12 cellular contexts compared by ENCODE assay signal in genomic region chr2:88845772-88846661, GRCh38.
DNase-seq lines count a peak whose midpoint lies in the region; ATAC-seq lines count a peak whose summit lies in the region.
"Had no signal": no experiment of that assay in that cellular context is flagged by ENCODE, and none has a peak within 500 bp of the region (broad histone marks: within the 10 kb centered on the region; RNA-seq: fewer than 3 reads in every experiment).

No MANE protein-coding gene starts in this region.

- DNase-seq in memory B cell (ENCODE audit: low spot score in 2 of 2) (peak; percentile 47 to 62), cortex of kidney (lab: John Stamatoyannopoulos, UW) (no peak), NCI-H1436 treated with DMSO at 0.1 percent for 48 hours (lab: John Stamatoyannopoulos, UW) (no peak), NK-92 (lab: John Stamatoyannopoulos, UW; ENCODE audit: unreplicated experiment) (no peak), DMS79 treated with DMSO at 0.1 percent for 48 hours (lab: John Stamatoyannopoulos, UW) (no peak)
- DNase-seq: amygdala, DMS153, kidney, NCI-H1092 treated with DMSO at 0.1 percent for 48 hours had no signal

- peaks cover 5% of the 10 kb centered on the region for H3K9me3 Mint-ChIP-seq in memory B cell

- H3K27ac Mint-ChIP-seq in memory B cell = peak overlapping the region; percentile 99

- no peaks in the 10 kb centered on the region for H3K27me3 Mint-ChIP-seq in memory B cell

- peak overlapping the region; percentile 16 for H3K4me3 Mint-ChIP-seq in memory B cell

- peaks cover 67% of the 10 kb centered on the region for H3K4me1 Mint-ChIP-seq in memory B cell

- ATAC-seq in GM18909 (IDR thresholded peaks at IDR 0.05; ENCODE audit: poor library complexity, unreplicated experiment) (peak; percentile 92), GM21619 (IDR thresholded peaks at IDR 0.05; ENCODE audit: unreplicated experiment) (peak; percentile 89), HG03354 (IDR thresholded peaks at IDR 0.05; ENCODE audit: poor library complexity, severe bottlenecking, unreplicated experiment) (peak; percentile 85), memory B cell (ENCODE audit: low read depth) (peak; percentile 95)

- peaks cover 16% of the 10 kb centered on the region for H3K36me3 Mint-ChIP-seq in memory B cell

Comparison
In these comparisons a context has a peak if more than half of its experiments do, and no peak if none do; other contexts are left out.
1. DNase-seq: peak in memory B cell (2 of 2); none in cortex of kidney (single experiment), NCI-H1436 treated with DMSO at 0.1 percent for 48 hours (single experiment), NK-92 (single experiment) and DMS79 treated with DMSO at 0.1 percent for 48 hours (single experiment).
2. Peak in every context shown above with its lines, with median percentiles within 50 percentile points of each other: ATAC-seq.